8 cellular contexts compared by ENCODE assay signal in the genomic region with DNA sequence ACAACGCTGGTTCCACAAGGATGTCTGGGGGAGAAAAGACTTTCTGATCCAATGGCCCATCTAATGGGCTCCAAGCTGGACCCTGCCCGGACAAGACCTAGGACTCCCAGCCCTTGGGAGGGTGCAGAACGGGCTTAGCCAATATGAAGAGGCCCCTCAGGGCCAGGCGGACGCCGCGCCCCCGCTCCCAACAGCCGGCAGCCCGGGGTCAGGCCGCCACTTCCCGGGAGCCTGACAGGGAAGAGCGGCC. TPM values are rescaled to one million over a fixed set of nuclear protein-coding genes. Genes with fewer than 3 reads are reported as not detected.
DNase-seq lines count a peak whose midpoint lies in the region; ATAC-seq and TF ChIP-seq lines count a peak whose summit lies in the region.

No MANE protein-coding gene starts in this region.

- peaks cover 3 to 7% (median 6%) of the 10 kb centered on the region in 3 donors for H3K27me3 Mint-ChIP-seq in immature natural killer cell (ENCODE audit: low read depth in 3 of 3)

- no peak overlapping the region; the same call in 1 of the 2 replicates for H3K27ac ChIP-seq in HEK293 (ENCODE audit: extremely low read depth, low read depth, low read length)
- peak overlapping the region; percentile 17 for H3K27ac ChIP-seq in adipose tissue (ENCODE audit: low read depth, low read length)
- H3K27ac ChIP-seq in smooth muscle cell (ENCODE audit: low read depth) = peak overlapping the region; percentile 98

- DNase-seq in immature natural killer cell (no peak), smooth muscle cell (lab: John Stamatoyannopoulos, UW; ENCODE audit: unreplicated experiment) (no peak), globus pallidus (ENCODE audit: low spot score) (no peak)
- DNase-seq in stimulated activated CD4-positive, alpha-beta T cell treated with anti-CD3 and anti-CD28 coated beads, Interleukin-1b, Interleukin-23, amount 100 ng/mL, for 48 hours = no peak

- peaks cover 14 to 22% of the 10 kb centered on the region in 2 donors for H3K4me1 Mint-ChIP-seq in immature natural killer cell

- H3K9me3 Mint-ChIP-seq in immature natural killer cell = no peaks in the 10 kb centered on the region

- H3K27ac Mint-ChIP-seq in immature natural killer cell = no peak overlapping the region

- H3K4me1 ChIP-seq in HEK293 (ENCODE audit: control insufficient read depth, insufficient read depth, low read length) = peaks cover 4% of the 10 kb centered on the region
- peaks cover 5% of the 10 kb centered on the region for H3K4me1 ChIP-seq in smooth muscle cell (ENCODE audit: low read depth)

- peaks cover 38% of the 10 kb centered on the region for H4K20me1 ChIP-seq in smooth muscle cell (ENCODE audit: low read depth)

- H3K4me3 ChIP-seq in HEK293 (ENCODE audit: low read depth, low read length) (peak overlapping the region; percentile 58), smooth muscle cell (peak overlapping the region; percentile 78)

- CTCF ChIA-PET in HEK293 (lab: Yijun Ruan, JAX) = interaction anchor here (1.0 to 2.9 kb wide), 7 partner anchors 10 to 184 kb away, joined by 3 to 25 read pairs (median 6); no protein-coding TSS in a partner anchor

- no peaks in the 10 kb centered on the region for H3K36me3 ChIP-seq in HEK293 (ENCODE audit: control insufficient read depth in 2 of 2, insufficient read depth in 1 of 2, low read length in 2 of 2)
- no peaks in the 10 kb centered on the region for H3K36me3 ChIP-seq in smooth muscle cell (ENCODE audit: low read depth)

- H3K9me3 ChIP-seq in HEK293 (ENCODE audit: control insufficient read depth, insufficient read depth, low read depth, low read length) (no peaks in the 10 kb centered on the region), smooth muscle cell (replicated peaks; ENCODE audit: low read depth) (no peaks in the 10 kb centered on the region)

- H3F3A ChIP-seq in smooth muscle cell (ENCODE audit: low read depth) = peaks cover 32% of the 10 kb centered on the region

- peaks cover 35% of the 10 kb centered on the region for H3K79me2 ChIP-seq in smooth muscle cell (ENCODE audit: low read depth)

- no peak; the same call in 1 of the 2 replicates for TF ChIP-seq CTCF in HEK293 (tag by site-specific recombination; IDR thresholded peaks at IDR 0.05)
- TF ChIP-seq CTCF in smooth muscle cell (IDR thresholded peaks at IDR 0.05; ENCODE audit: borderline replicate concordance, insufficient read depth, poor library complexity, severe bottlenecking) = no peak

- H3K9ac ChIP-seq in smooth muscle cell (ENCODE audit: low read depth) = peak overlapping the region; percentile 96

- peak overlapping the region; percentile 96 for H3K4me2 ChIP-seq in smooth muscle cell

- WGBS in adipose tissue, 3 donors = 0 to 2% (median 2%) methylated on average over 13 of the region's 13 CpGs
- 0% methylated on average over 13 of the region's 13 CpGs for WGBS in smooth muscle cell (ENCODE audit: low lambda C conversion rate)

- POLR2A ChIA-PET in HEK293 (lab: Yijun Ruan, JAX) = interaction anchor here (0.6 to 4.2 kb wide), 9 partner anchors 11 to 263 kb away, joined by 3 to 30 read pairs (median 5); partner anchors contain the start of genes IRF1 and SLC22A4

- no peak for ATAC-seq in HG03095 (IDR thresholded peaks at IDR 0.05; ENCODE audit: unreplicated experiment)
- ATAC-seq in GM19023 (IDR thresholded peaks at IDR 0.05; ENCODE audit: unreplicated experiment) = no peak

- no peaks in the 10 kb centered on the region for H3K27me3 ChIP-seq in smooth muscle cell (ENCODE audit: low read depth)

- peak overlapping the region; percentile 33 to 69 (median 54) for H3K4me3 Mint-ChIP-seq in immature natural killer cell

- H2AFZ ChIP-seq in smooth muscle cell (ENCODE audit: low read depth) = peak overlapping the region; percentile 53

- no peaks in the 10 kb centered on the region for H3K36me3 Mint-ChIP-seq in immature natural killer cell

TF ChIP-seq in HEK293, 187 proteins besides CTCF, POLR2A, EP300 and RAD21:
- TF ChIP-seq ZNF10 (tag by site-specific recombination; IDR thresholded peaks at IDR 0.05) = no peak
- TF ChIP-seq, protein P1, sequence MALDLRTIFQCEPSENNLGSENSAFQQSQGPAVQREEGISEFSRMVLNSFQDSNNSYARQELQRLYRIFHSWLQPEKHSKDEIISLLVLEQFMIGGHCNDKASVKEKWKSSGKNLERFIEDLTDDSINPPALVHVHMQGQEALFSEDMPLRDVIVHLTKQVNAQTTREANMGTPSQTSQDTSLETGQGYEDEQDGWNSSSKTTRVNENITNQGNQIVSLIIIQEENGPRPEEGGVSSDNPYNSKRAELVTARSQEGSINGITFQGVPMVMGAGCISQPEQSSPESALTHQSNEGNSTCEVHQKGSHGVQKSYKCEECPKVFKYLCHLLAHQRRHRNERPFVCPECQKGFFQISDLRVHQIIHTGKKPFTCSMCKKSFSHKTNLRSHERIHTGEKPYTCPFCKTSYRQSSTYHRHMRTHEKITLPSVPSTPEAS (tag by site-specific recombination; IDR thresholded peaks at IDR 0.05) = no peak
- peak; percentile 67; the same call in 1 of the 2 replicates for TF ChIP-seq IKZF3 (tag by site-specific recombination; IDR thresholded peaks at IDR 0.05)
- TF ChIP-seq ZNF335 (tag by site-specific recombination; conservative IDR thresholded peaks at IDR 0.05) = peak; percentile 67
- TF ChIP-seq ZNF248 (tag by site-specific recombination; IDR thresholded peaks at IDR 0.05) = no peak
- no peak for TF ChIP-seq OVOL3 (tag by site-specific recombination; IDR thresholded peaks at IDR 0.05)
- TF ChIP-seq ZNF341 (tag by site-specific recombination; IDR thresholded peaks at IDR 0.05; ENCODE audit: low read depth) = peak; percentile 90

RNA-seq across cellular contexts. Expression of gene P4HA2, which starts 0.5 kb away (rescaled TPM):
- 10 to 100 TPM in 2 of 3 donors, 1 to 10 TPM in 1; 8.9 to 39.9 (median 18.4) TPM for polyA plus RNA-seq in adipose tissue
- polyA plus RNA-seq in immature natural killer cell = under 1 TPM in 2 of 3 donors, not detected in 1; 0.91 TPM
- 352 and 482 TPM in 2 replicates for total RNA-seq in smooth muscle cell
- polyA plus RNA-seq in smooth muscle cell = 500 and 707 TPM in 2 replicates

RNA-seq across cellular contexts. Expression of gene PDLIM4, which starts 30.3 kb away (rescaled TPM):
- 10 to 100 TPM in 2 of 3 donors, 1 to 10 TPM in 1; 2.2 to 39.4 (median 17.5) TPM for polyA plus RNA-seq in adipose tissue
- polyA plus RNA-seq in immature natural killer cell = not detected
- total RNA-seq in smooth muscle cell = 77.4 and 93.8 TPM in 2 replicates
- polyA plus RNA-seq in smooth muscle cell = 275 and 338 TPM in 2 replicates

Comparison
In these comparisons a context has a peak if more than half of its experiments do, and no peak if none do; other contexts are left out.
1. RNA of gene P4HA2, which starts 0.5 kb away (polyA plus RNA-seq): 500 to 707 TPM in smooth muscle cell; 8.9 to 39.9 TPM in adipose tissue and 0.91 TPM in immature natural killer cell; every median in the first group is over 10 times any median in the second.